Comparison of ENCODE assay signal across 1 cellular context in the genomic region with DNA sequence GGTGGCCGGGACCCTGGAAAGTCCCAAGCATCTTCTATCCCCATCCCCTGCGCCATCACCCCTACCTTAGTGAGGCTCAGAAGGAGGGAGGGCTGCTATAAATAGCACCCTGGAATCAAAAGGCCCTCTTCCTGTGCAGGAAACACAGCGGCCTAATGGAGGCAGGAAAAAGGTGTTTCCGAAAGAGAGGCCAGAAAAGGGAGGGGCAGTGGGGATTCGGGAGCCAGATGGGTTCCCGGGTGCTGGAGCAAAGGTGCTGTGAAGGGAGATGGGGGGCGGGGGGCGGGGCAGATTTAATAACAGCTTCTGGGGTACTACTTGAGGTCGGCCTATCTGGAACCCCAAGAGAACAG.
A peak's percentile ranks its signal among the peaks of the same experiment; 100 is the strongest.
TF ChIP-seq lines count a peak whose summit lies in the region.

No MANE protein-coding gene starts in this region.

TF ChIP-seq in endothelial cell of umbilical vein, 7 proteins besides CTCF, POLR2A, EP300 and RAD21:
- TF ChIP-seq FOS (IDR thresholded peaks at IDR 0.05; ENCODE audit: borderline replicate concordance, insufficient read depth, low read length) (no peak), POLR2AphosphoS5 (IDR thresholded peaks at IDR 0.05; ENCODE audit: insufficient read depth, low read depth, low read length) (peak; percentile 42)
